In the genomic region with DNA sequence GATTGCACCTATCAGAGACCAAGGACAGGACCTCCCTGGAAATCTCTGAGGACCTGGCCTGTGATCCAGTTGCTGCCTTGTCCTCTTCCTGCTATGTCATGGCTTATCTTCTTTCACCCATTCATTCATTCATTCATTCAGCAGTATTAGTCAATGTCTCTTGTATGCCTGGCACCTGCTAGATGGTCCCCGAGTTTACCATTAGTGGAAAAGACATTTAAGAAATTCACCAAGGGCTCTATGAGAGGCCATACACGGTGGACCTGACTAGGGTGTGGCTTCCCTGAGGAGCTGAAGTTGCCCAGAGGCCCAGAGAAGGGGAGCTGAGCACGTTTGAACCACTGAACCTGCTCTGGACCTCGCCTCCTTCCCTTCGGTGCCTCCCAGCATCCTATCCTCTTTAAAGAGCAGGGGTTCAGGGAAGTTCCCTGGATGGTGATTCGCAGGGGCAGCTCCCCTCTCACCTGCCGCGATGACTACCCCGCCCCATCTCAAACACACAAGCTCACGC, we compare ENCODE assay signal across 8 cellular contexts. TPM values are rescaled to one million over a fixed set of nuclear protein-coding genes. Genes with fewer than 3 reads are reported as not detected.
A peak's percentile ranks its signal among the peaks of the same experiment; 100 is the strongest.
DNase-seq lines count a peak whose midpoint lies in the region; ATAC-seq and TF ChIP-seq lines count a peak whose summit lies in the region.

No MANE protein-coding gene starts in this region.

- H3K36me3 Mint-ChIP-seq in HFFc6 (ENCODE audit: low read depth): peaks cover 15% of the 10 kb centered on the region
- H3K36me3 Mint-ChIP-seq in activated T-helper 2 cell treated with anti-CD3 and anti-CD28 coated beads, Interferon-gamma antibody, Interleukin-2, Interleukin-4, amounts not matched to agents 10 μg/mL and 5 μg/mL and 100 μg/mL, durations not matched to agents 14 hours and 24 hours and 36 hours (ENCODE audit: low read depth): peaks cover 45% of the 10 kb centered on the region

- no peaks in the 10 kb centered on the region for H3K9me3 Mint-ChIP-seq in HFFc6
- H3K9me3 Mint-ChIP-seq in activated T-helper 2 cell treated with anti-CD3 and anti-CD28 coated beads, Interferon-gamma antibody, Interleukin-2, Interleukin-4, amounts not matched to agents 10 μg/mL and 5 μg/mL and 100 μg/mL, durations not matched to agents 14 hours and 24 hours and 36 hours: no peaks in the 10 kb centered on the region
- H3K9me3 Mint-ChIP-seq in stimulated activated naive CD8-positive, alpha-beta T cell treated with anti-CD3 and anti-CD28 coated beads, Interleukin-15, amount 100 ng/mL, for 72 hours: no peaks in the 10 kb centered on the region

- H3K4me1 Mint-ChIP-seq in HFFc6 (ENCODE audit: low read depth): peaks cover 26% of the 10 kb centered on the region
- peaks cover 15% of the 10 kb centered on the region for H3K4me1 Mint-ChIP-seq in activated T-helper 2 cell treated with anti-CD3 and anti-CD28 coated beads, Interferon-gamma antibody, Interleukin-2, Interleukin-4, amounts not matched to agents 10 μg/mL and 5 μg/mL and 100 μg/mL, durations not matched to agents 14 hours and 24 hours and 36 hours (ENCODE audit: low read depth)
- H3K4me1 Mint-ChIP-seq in stimulated activated naive CD8-positive, alpha-beta T cell treated with anti-CD3 and anti-CD28 coated beads, Interleukin-15, amount 100 ng/mL, for 72 hours: peaks cover 46% of the 10 kb centered on the region

- no peak for TF ChIP-seq CTCF in HFFc6 (IDR thresholded peaks at IDR 0.05)

- ATAC-seq in stimulated activated naive CD8-positive, alpha-beta T cell treated with anti-CD3 and anti-CD28 coated beads, Interleukin-15, amount 100 ng/mL, for 72 hours: no peak
- ATAC-seq in HG03139 (IDR thresholded peaks at IDR 0.05; ENCODE audit: unreplicated experiment): no peak

- peaks cover 7% of the 10 kb centered on the region for H3K9me3 ChIP-seq in iPS-20b (ENCODE audit: insufficient read depth, low read depth, low read length)

- DNase-seq in HFFc6 (no peak), NCI-H2107 (lab: John Stamatoyannopoulos, UW) (no peak), RKO (ENCODE audit: low spot score) (no peak), foreskin melanocyte (no peak)
- no peak for DNase-seq in activated T-helper 2 cell treated with anti-CD3 and anti-CD28 coated beads, Interferon-gamma antibody, Interleukin-2, Interleukin-4, amounts not matched to agents 10 μg/mL and 5 μg/mL and 100 μg/mL, durations not matched to agents 14 hours and 24 hours and 36 hours (ENCODE audit: low spot score)
- peak in 1 of 2 donors; percentile 4 for DNase-seq in stimulated activated naive CD8-positive, alpha-beta T cell treated with anti-CD3 and anti-CD28 coated beads, Interleukin-15, amount 100 ng/mL, for 72 hours

- H3K27me3 ChIP-seq in iPS-20b (ENCODE audit: insufficient read depth, low read length): no peaks in the 10 kb centered on the region

- H3K36me3 ChIP-seq in iPS-20b (ENCODE audit: insufficient read depth, low read depth, low read length): peaks cover 32% of the 10 kb centered on the region

- H3K4me1 ChIP-seq in iPS-20b (ENCODE audit: insufficient read depth, low read length): peaks cover 16% of the 10 kb centered on the region

- intact Hi-C loops in activated T-helper 2 cell treated with anti-CD3 and anti-CD28 coated beads, Interferon-gamma antibody, Interleukin-2, Interleukin-4, amounts not matched to agents 10 μg/mL and 5 μg/mL and 100 μg/mL, durations not matched to agents 14 hours and 24 hours and 36 hours (cut with micrococcal nuclease): no loop called here

- peak overlapping the region; percentile 79; the same call in 1 of the 2 replicates for H3K9ac ChIP-seq in iPS-20b (ENCODE audit: low read depth, low read length)

- H3K27me3 Mint-ChIP-seq in HFFc6 (ENCODE audit: insufficient read depth): peaks cover 5% of the 10 kb centered on the region
- H3K27me3 Mint-ChIP-seq in activated T-helper 2 cell treated with anti-CD3 and anti-CD28 coated beads, Interferon-gamma antibody, Interleukin-2, Interleukin-4, amounts not matched to agents 10 μg/mL and 5 μg/mL and 100 μg/mL, durations not matched to agents 14 hours and 24 hours and 36 hours (ENCODE audit: low read depth): no peaks in the 10 kb centered on the region
- H3K27me3 Mint-ChIP-seq in stimulated activated naive CD8-positive, alpha-beta T cell treated with anti-CD3 and anti-CD28 coated beads, Interleukin-15, amount 100 ng/mL, for 72 hours: no peaks in the 10 kb centered on the region

- H3K27ac ChIP-seq in iPS-20b (ENCODE audit: low read length): peak overlapping the region; percentile 3

- peak overlapping the region; percentile 92 for H3K4me3 Mint-ChIP-seq in HFFc6
- H3K4me3 Mint-ChIP-seq in activated T-helper 2 cell treated with anti-CD3 and anti-CD28 coated beads, Interferon-gamma antibody, Interleukin-2, Interleukin-4, amounts not matched to agents 10 μg/mL and 5 μg/mL and 100 μg/mL, durations not matched to agents 14 hours and 24 hours and 36 hours (ENCODE audit: low read depth): peak overlapping the region; percentile 96
- peak overlapping the region; percentile 95 to 100 for H3K4me3 Mint-ChIP-seq in stimulated activated naive CD8-positive, alpha-beta T cell treated with anti-CD3 and anti-CD28 coated beads, Interleukin-15, amount 100 ng/mL, for 72 hours

- H3K4me3 ChIP-seq in iPS-20b (ENCODE audit: low read length): peak overlapping the region; percentile 92

- peak overlapping the region; percentile 93 for H3K27ac Mint-ChIP-seq in HFFc6
- peak overlapping the region; percentile 99 for H3K27ac Mint-ChIP-seq in activated T-helper 2 cell treated with anti-CD3 and anti-CD28 coated beads, Interferon-gamma antibody, Interleukin-2, Interleukin-4, amounts not matched to agents 10 μg/mL and 5 μg/mL and 100 μg/mL, durations not matched to agents 14 hours and 24 hours and 36 hours
- H3K27ac Mint-ChIP-seq in stimulated activated naive CD8-positive, alpha-beta T cell treated with anti-CD3 and anti-CD28 coated beads, Interleukin-15, amount 100 ng/mL, for 72 hours: peak overlapping the region; percentile 99 to 100

RNA-seq across cellular contexts. Expression of a gene that starts 0.7 kb away (rescaled TPM):
- 100 to 1,000 TPM; 625 to 741 (median 699) TPM for total RNA-seq in HFFc6 (2021; fragmentation: NEBNext Ultra II Directional; extraction: Animal tissue kit (Norgen Biotek cat#: 25700))
- 1,309 and 1,313 TPM in 2 replicates for total RNA-seq in activated T-helper 2 cell treated with anti-CD3 and anti-CD28 coated beads, Interferon-gamma antibody, Interleukin-2, Interleukin-4, amounts not matched to agents 10 μg/mL and 5 μg/mL and 100 μg/mL, durations not matched to agents 14 hours and 24 hours and 36 hours

RNA-seq across cellular contexts. Expression of a gene that starts 35.8 kb away (rescaled TPM):
- total RNA-seq in HFFc6 (2021; fragmentation: NEBNext Ultra II Directional; extraction: Animal tissue kit (Norgen Biotek cat#: 25700)): 10 to 100 TPM in 4 of 6 experiments, 1 to 10 TPM in 2; 8.9 to 13.2 (median 10.5) TPM
- 9.4 and 9.6 TPM in 2 replicates for total RNA-seq in activated T-helper 2 cell treated with anti-CD3 and anti-CD28 coated beads, Interferon-gamma antibody, Interleukin-2, Interleukin-4, amounts not matched to agents 10 μg/mL and 5 μg/mL and 100 μg/mL, durations not matched to agents 14 hours and 24 hours and 36 hours

RNA-seq across cellular contexts. Expression of a gene that starts 54.7 kb away (rescaled TPM):
- under 1 TPM; 0.21 to 0.88 (median 0.40) TPM for total RNA-seq in HFFc6 (2021; fragmentation: NEBNext Ultra II Directional; extraction: Animal tissue kit (Norgen Biotek cat#: 25700))
- total RNA-seq in activated T-helper 2 cell treated with anti-CD3 and anti-CD28 coated beads, Interferon-gamma antibody, Interleukin-2, Interleukin-4, amounts not matched to agents 10 μg/mL and 5 μg/mL and 100 μg/mL, durations not matched to agents 14 hours and 24 hours and 36 hours: 10.3 TPM in 2 replicates
